In genomic region chr21:39537571-39537970, GRCh38 we compare ENCODE assay signal across 18 cellular contexts.
A peak's percentile ranks its signal among the peaks of the same experiment; 100 is the strongest.
DNase-seq lines count a peak whose midpoint lies in the region; ATAC-seq and TF ChIP-seq lines count a peak whose summit lies in the region.
"Had no signal": no experiment of that assay in that cellular context is flagged by ENCODE, and none has a peak within 500 bp of the region (broad histone marks: within the 10 kb centered on the region; RNA-seq: fewer than 3 reads in every experiment).

No MANE protein-coding gene starts in this region.

- peak; percentile 20 for DNase-seq in DMS53 treated with DMSO at 0.1 percent for 48 hours (lab: John Stamatoyannopoulos, UW; ENCODE audit: unreplicated experiment)
- DNase-seq in LoVo (ENCODE audit: low spot score) = peak; percentile 44
- peak; percentile 98 for DNase-seq in iPS DF 19.7 (ENCODE audit: low read depth, low spot score)
- no peak for DNase-seq in mucosa of descending colon
- no peak for DNase-seq in NCI-H1105 treated with DMSO at 0.1 percent for 48 hours (lab: John Stamatoyannopoulos, UW)
- DNase-seq in AML-193 (lab: John Stamatoyannopoulos, UW) = no peak
- DNase-seq in esophagus muscularis mucosa (ENCODE audit: extremely low spot score) = no peak
- DNase-seq in NOMO-1 (lab: John Stamatoyannopoulos, UW; ENCODE audit: unreplicated experiment in 2 of 2) = no peak
- DNase-seq: CD4-positive, CD25-positive, alpha-beta regulatory T cell; DND-41; NCI-H1436; NCI-H2081 treated with DMSO at 0.1 percent for 48 hours; NCI-H2227 treated with DMSO at 0.1 percent for 48 hours; NCI-H526 had no signal

- H3K4me1 ChIP-seq in mucosa of descending colon (ENCODE audit: low read depth) (no peaks in the 10 kb centered on the region), esophagus muscularis mucosa (no peaks in the 10 kb centered on the region)
- H3K4me1 ChIP-seq: A549 had no signal

- TF ChIP-seq POLR2A in esophagus muscularis mucosa (IDR thresholded peaks at IDR 0.05; ENCODE audit: low read depth) = no peak

- H3K4me3 ChIP-seq in mucosa of descending colon (no peak overlapping the region), esophagus muscularis mucosa (no peak overlapping the region)
- H3K4me3 ChIP-seq: A549, SK-N-MC had no signal

- WGBS in esophagus muscularis mucosa = 30% methylated on average over 1 of the region's 1 CpG

- TF ChIP-seq EP300 in esophagus muscularis mucosa (IDR thresholded peaks at IDR 0.05) = no peak

- H3K9me3 ChIP-seq in mucosa of descending colon (no peaks in the 10 kb centered on the region), esophagus muscularis mucosa (no peaks in the 10 kb centered on the region)
- H3K9me3 ChIP-seq: A549 had no signal

- ATAC-seq in mucosa of descending colon = peak; percentile 94
- ATAC-seq: A549, Panc1, Right ventricle myocardium inferior had no signal

- H3K27me3 ChIP-seq in esophagus muscularis mucosa = no peaks in the 10 kb centered on the region

- no peaks in the 10 kb centered on the region for H3K36me3 ChIP-seq in mucosa of descending colon (ENCODE audit: low read depth)
- no peaks in the 10 kb centered on the region for H3K36me3 ChIP-seq in esophagus muscularis mucosa

- TF ChIP-seq CTCF in mucosa of descending colon (IDR thresholded peaks at IDR 0.05) (no peak), esophagus muscularis mucosa (IDR thresholded peaks at IDR 0.05) (no peak)

- no peak overlapping the region for H3K27ac ChIP-seq in esophagus muscularis mucosa (replicated peaks in 1 of 4)
- H3K27ac ChIP-seq: A549, SK-N-MC had no signal

- intact Hi-C loops in mucosa of descending colon (cut with DNase I, micrococcal nuclease) = no loop called here
- intact Hi-C loops in esophagus muscularis mucosa (cut with DNase I) = no loop called here

Comparison
In these comparisons a context has a peak if more than half of its experiments do, and no peak if none do; other contexts are left out.
1. DNase-seq: peak in DMS53 treated with DMSO at 0.1 percent for 48 hours (single experiment), LoVo (single experiment) and iPS DF 19.7 (single experiment); none in mucosa of descending colon (0 of 3), NCI-H1105 treated with DMSO at 0.1 percent for 48 hours (single experiment), AML-193 (0 of 2), esophagus muscularis mucosa (single experiment) and NOMO-1 (0 of 2).